In the genomic region with DNA sequence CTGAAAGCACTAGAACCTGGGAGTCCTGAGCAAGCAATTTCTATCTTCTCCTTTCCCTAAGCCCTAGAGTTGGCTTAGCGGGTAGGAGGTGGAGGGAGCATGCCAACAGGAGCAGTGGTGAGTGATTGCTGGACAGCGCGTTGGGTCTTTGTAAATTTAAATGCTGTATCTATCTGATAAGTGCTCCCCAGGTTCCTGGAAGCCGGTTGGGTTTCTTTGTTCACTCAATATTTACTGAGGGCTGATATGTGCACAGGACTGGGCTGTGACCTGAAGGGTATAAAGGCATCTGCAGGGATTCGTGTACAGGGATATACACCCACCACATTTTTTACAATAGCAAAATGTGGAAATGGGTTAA, we compare ENCODE assay signal across 10 cellular contexts. TPM values are rescaled to one million over a fixed set of nuclear protein-coding genes. Genes with fewer than 3 reads are reported as not detected.
DNase-seq lines count a peak whose midpoint lies in the region; ATAC-seq and TF ChIP-seq lines count a peak whose summit lies in the region.
"Had no signal": no experiment of that assay in that cellular context is flagged by ENCODE, and none has a peak within 500 bp of the region (broad histone marks: within the 10 kb centered on the region; RNA-seq: fewer than 3 reads in every experiment).

No MANE protein-coding gene starts in this region.

- DNase-seq in HuH-7.5 (ENCODE audit: low spot score), result peak; percentile 22
- DNase-seq in breast epithelium (ENCODE audit: low spot score in 2 of 2), result no peak
- DNase-seq in mesothelial cell of epicardium (ENCODE audit: low spot score in 2 of 2, unreplicated experiment in 2 of 2), result no peak
- DNase-seq in SIG-M5 treated with dmso at 0.1 percent for 504 hours (lab: John Stamatoyannopoulos, UW; ENCODE audit: unreplicated experiment), result no peak
- DNase-seq: activated gamma-delta T cell treated with Interleukin-2 at 50 U/mL for 16 hours, NCI-H2171 had no signal

- intact Hi-C loops in breast epithelium (cut with DNase I; ENCODE audit: low total_unique reads), result loop anchor here (1.0 kb wide), 1 partner anchor 22 kb away; no protein-coding TSS in a partner anchor

- H3K27ac ChIP-seq in C4-2B (peak overlapping the region; percentile 97), breast epithelium (no peak overlapping the region)

- H3K36me3 Mint-ChIP-seq in mesothelial cell of epicardium, result no peaks in the 10 kb centered on the region

- H3K27ac Mint-ChIP-seq in mesothelial cell of epicardium, result no peak overlapping the region

- no peaks in the 10 kb centered on the region for H3K9me3 Mint-ChIP-seq in mesothelial cell of epicardium

- no peaks in the 10 kb centered on the region for H3K4me1 ChIP-seq in breast epithelium

- H3K36me3 ChIP-seq in breast epithelium, result no peaks in the 10 kb centered on the region

- no peak for TF ChIP-seq CTCF in C4-2B (conservative IDR thresholded peaks at IDR 0.05)
- no peak for TF ChIP-seq CTCF in breast epithelium (IDR thresholded peaks at IDR 0.05)
- TF ChIP-seq CTCF in mesothelial cell of epicardium (IDR thresholded peaks at IDR 0.05; ENCODE audit: unreplicated experiment), result no peak

- H3K27me3 Mint-ChIP-seq in mesothelial cell of epicardium (ENCODE audit: low read depth), result peaks cover 9% of the 10 kb centered on the region

- peak overlapping the region in 2 of 3 donors; percentile 87 to 92 for H3K4me3 ChIP-seq in breast epithelium

- no peak for TF ChIP-seq POLR2A in breast epithelium (IDR thresholded peaks at IDR 0.05)

- H3K4me3 Mint-ChIP-seq in mesothelial cell of epicardium, result peak overlapping the region; percentile 78

- H3K4me1 Mint-ChIP-seq in mesothelial cell of epicardium, result peaks cover 29% of the 10 kb centered on the region

- H3K27me3 ChIP-seq in breast epithelium, result no peaks in the 10 kb centered on the region

- ATAC-seq in HG03521 (IDR thresholded peaks at IDR 0.05; ENCODE audit: unreplicated experiment) (no peak), GM18867 (IDR thresholded peaks at IDR 0.05; ENCODE audit: unreplicated experiment) (no peak), GM21737 (IDR thresholded peaks at IDR 0.05; ENCODE audit: unreplicated experiment) (no peak)

- H3K9me3 ChIP-seq in breast epithelium, result no peaks in the 10 kb centered on the region

RNA-seq across cellular contexts. Expression of a gene that starts 2.2 kb away (rescaled TPM):
- total RNA-seq in breast epithelium (10 to 100 TPM; 10.7 to 26.5 (median 11.0) TPM), mesothelial cell of epicardium (18.0 to 20.1 TPM (median 19.1 TPM) in 3 replicates)

RNA-seq across cellular contexts. Expression of a gene that starts 41.4 kb away (rescaled TPM):
- total RNA-seq in breast epithelium (under 1 TPM; 0.15 to 0.33 (median 0.32) TPM), mesothelial cell of epicardium (0.20 to 0.51 TPM (median 0.27 TPM) in 3 replicates)
